In genomic region chr14:67998804-67999203, GRCh38 we compare ENCODE assay signal across 17 cellular contexts.
"Had no signal": no experiment of that assay in that cellular context is flagged by ENCODE, and none has a peak within 500 bp of the region (broad histone marks: within the 10 kb centered on the region; RNA-seq: fewer than 3 reads in every experiment).

No MANE protein-coding gene starts in this region.

- H3K27ac ChIP-seq: foreskin keratinocyte, right lobe of liver, VCaP had no signal

- H3K4me3 ChIP-seq: left ventricle myocardium inferior, right lobe of liver had no signal

- FAIRE-seq: colon, endothelial cell of umbilical vein had no signal

- ATAC-seq: activated naive CD8-positive, alpha-beta T cell treated with anti-CD3 and anti-CD28 coated beads, Interleukin-2, amount 50 U/mL, for 24 hours; foreskin keratinocyte; stimulated activated naive CD8-positive, alpha-beta T cell treated with anti-CD3 and anti-CD28 coated beads, Interleukin-15, Interleukin-2, amounts not matched to agents 100 U/mL and 50 U/mL, for 24 hours; T-cell had no signal

- H3K4me3 Mint-ChIP-seq: activated CD4-positive, alpha-beta memory T cell treated with anti-CD3 and anti-CD28 coated beads, Interleukin-2, amount 10 ng/mL, durations not matched to agents 7 days and 5 days; activated naive CD8-positive, alpha-beta T cell treated with anti-CD3 and anti-CD28 coated beads, Interleukin-2, amount 50 U/mL, for 24 hours; activated T-helper 1 cell treated with anti-CD3 and anti-CD28 coated beads, Interleukin-12 subunit alpha, Interleukin-12 subunit beta, Interleukin-2, Interleukin-4 antibody, amounts not matched to agents 30 ng/mL and 10 ng/mL and 1 ng/mL, durations not matched to agents 14 hours and 24 hours and 36 hours; T-cell had no signal

- H3K27me3 Mint-ChIP-seq: activated CD4-positive, alpha-beta memory T cell treated with anti-CD3 and anti-CD28 coated beads, Interleukin-2, amount 10 ng/mL, durations not matched to agents 7 days and 5 days; activated naive CD8-positive, alpha-beta T cell treated with anti-CD3 and anti-CD28 coated beads, Interleukin-2, amount 50 U/mL, for 24 hours; T-cell had no signal

- DNase-seq: activated CD4-positive, alpha-beta memory T cell treated with anti-CD3 and anti-CD28 coated beads, Interleukin-2, amount 10 ng/mL, durations not matched to agents 7 days and 5 days; activated naive CD4-positive, alpha-beta T cell; activated naive CD8-positive, alpha-beta T cell treated with anti-CD3 and anti-CD28 coated beads, Interleukin-2, amount 50 U/mL, for 24 hours; head of caudate nucleus; left ventricle myocardium inferior; mesendoderm; posterior cingulate gyrus; right lobe of liver; stimulated activated CD4-positive, alpha-beta T cell treated with anti-CD3 and anti-CD28 coated beads, Interleukin-2, amount 100 ng/mL, for 48 hours; stimulated activated CD8-positive, alpha-beta memory T cell treated with anti-CD3 and anti-CD28 coated beads, Interleukin-4, amount 100 ng/mL, for 48 hours; stimulated activated naive CD8-positive, alpha-beta T cell treated with anti-CD3 and anti-CD28 coated beads, Interleukin-15, Interleukin-2, amounts not matched to agents 100 U/mL and 50 U/mL, for 24 hours; T-cell had no signal

- H3K27ac Mint-ChIP-seq: activated CD4-positive, alpha-beta memory T cell treated with anti-CD3 and anti-CD28 coated beads, Interleukin-2, amount 10 ng/mL, durations not matched to agents 7 days and 5 days; activated naive CD8-positive, alpha-beta T cell treated with anti-CD3 and anti-CD28 coated beads, Interleukin-2, amount 50 U/mL, for 24 hours; activated T-helper 1 cell treated with anti-CD3 and anti-CD28 coated beads, Interleukin-12 subunit alpha, Interleukin-12 subunit beta, Interleukin-2, Interleukin-4 antibody, amounts not matched to agents 30 ng/mL and 10 ng/mL and 1 ng/mL, durations not matched to agents 14 hours and 24 hours and 36 hours; T-cell had no signal

- H3K36me3 ChIP-seq: left ventricle myocardium inferior, right lobe of liver had no signal

- H3K9me3 ChIP-seq: right lobe of liver had no signal

- H3K4me1 ChIP-seq: left ventricle myocardium inferior, right lobe of liver had no signal

- H3K9me3 Mint-ChIP-seq: activated CD4-positive, alpha-beta memory T cell treated with anti-CD3 and anti-CD28 coated beads, Interleukin-2, amount 10 ng/mL, durations not matched to agents 7 days and 5 days; activated T-helper 1 cell treated with anti-CD3 and anti-CD28 coated beads, Interleukin-12 subunit alpha, Interleukin-12 subunit beta, Interleukin-2, Interleukin-4 antibody, amounts not matched to agents 30 ng/mL and 10 ng/mL and 1 ng/mL, durations not matched to agents 14 hours and 24 hours and 36 hours; T-cell had no signal

- H3K4me1 Mint-ChIP-seq: activated CD4-positive, alpha-beta memory T cell treated with anti-CD3 and anti-CD28 coated beads, Interleukin-2, amount 10 ng/mL, durations not matched to agents 7 days and 5 days; activated naive CD8-positive, alpha-beta T cell treated with anti-CD3 and anti-CD28 coated beads, Interleukin-2, amount 50 U/mL, for 24 hours; T-cell had no signal

- H3K27me3 ChIP-seq: foreskin keratinocyte, right lobe of liver had no signal
